Comparison of ENCODE assay signal across 16 cellular contexts in the genomic region with DNA sequence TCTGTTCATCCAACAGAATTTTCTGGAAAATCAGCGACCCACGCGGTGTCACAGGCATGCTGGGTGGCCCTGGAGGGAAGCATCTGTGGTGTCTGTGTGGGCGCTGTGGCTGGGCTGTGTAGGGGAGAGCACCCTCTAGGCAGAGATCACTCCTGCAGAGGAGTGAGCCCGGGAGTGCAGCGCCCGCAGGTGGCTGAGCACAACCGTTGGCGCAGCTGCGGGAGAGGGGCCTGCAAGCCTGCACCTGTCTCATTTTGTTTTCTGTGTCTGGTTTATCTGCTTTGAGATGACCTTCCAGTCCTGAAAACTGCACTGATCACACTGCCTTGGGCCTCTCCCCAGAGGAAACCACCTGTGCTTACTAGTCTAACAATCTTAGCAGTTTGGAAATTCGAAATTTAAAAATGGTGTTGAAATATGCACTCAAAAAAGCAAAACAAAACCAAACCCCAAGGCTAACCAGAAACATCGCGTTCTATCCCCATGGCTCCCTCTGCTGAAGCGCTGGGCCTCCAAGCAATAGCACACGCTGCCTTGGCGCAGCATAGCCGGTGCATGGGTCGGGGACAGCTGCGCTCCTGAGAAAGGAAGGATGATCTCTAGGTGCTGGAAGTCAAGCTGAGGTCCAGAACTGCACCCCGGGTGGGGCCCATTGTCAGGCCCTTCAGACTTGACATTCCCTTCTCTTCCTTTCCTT. TPM values are rescaled to one million over a fixed set of nuclear protein-coding genes. Genes with fewer than 3 reads are reported as not detected.
DNase-seq lines count a peak whose midpoint lies in the region; ATAC-seq, FAIRE-seq and TF ChIP-seq lines count a peak whose summit lies in the region.
"Had no signal": no experiment of that assay in that cellular context is flagged by ENCODE, and none has a peak within 500 bp of the region (broad histone marks: within the 10 kb centered on the region; RNA-seq: fewer than 3 reads in every experiment).

No MANE protein-coding gene starts in this region.

- H3K9me3 ChIP-seq in BLaER1 treated with 17β-estradiol and CSF1 and Interleukin-3, amounts not matched to agents 10 nM and 100 nM (replicated peaks in 1 of 11) = peaks cover 0 to 12% (median 0%) of the 10 kb centered on the region in 11 experiments; a peak in 4 of 22 replicates
- no peaks in the 10 kb centered on the region for H3K9me3 ChIP-seq in small intestine (ENCODE audit: control insufficient read depth, low read depth)
- H3K9me3 ChIP-seq: SJCRH30 had no signal

- H3K27ac ChIP-seq in BLaER1 treated with 17β-estradiol and CSF1 and Interleukin-3, amounts not matched to agents 10 nM and 100 nM = peak overlapping the region in 3 of 11 experiments; percentile 28 to 70 (median 48); a peak in 5 of 22 replicates
- no peak overlapping the region for H3K27ac ChIP-seq in small intestine (ENCODE audit: low read depth in 1 of 2, low read length in 1 of 2)
- H3K27ac ChIP-seq: SJCRH30 had no signal

- H3K36me3 Mint-ChIP-seq in activated naive CD8-positive, alpha-beta T cell treated with anti-CD3 and anti-CD28 coated beads for 36 hours = no peaks in the 10 kb centered on the region
- H3K36me3 Mint-ChIP-seq: CD4-positive, CD25-positive, alpha-beta regulatory T cell; WTC11 had no signal

- ATAC-seq in left cardiac atrium = no peak
- ATAC-seq: HCT116, WTC11 had no signal

- peaks cover 7% of the 10 kb centered on the region for H3K4me1 Mint-ChIP-seq in activated naive CD8-positive, alpha-beta T cell treated with anti-CD3 and anti-CD28 coated beads for 36 hours
- H3K4me1 Mint-ChIP-seq: CD4-positive, CD25-positive, alpha-beta regulatory T cell had no signal

- H3K4me3 ChIP-seq in BLaER1 treated with 17β-estradiol and CSF1 and Interleukin-3, amounts not matched to agents 10 nM and 100 nM = no peak overlapping the region
- H3K4me3 ChIP-seq in GM06990 (replicated peaks; ENCODE audit: low read depth, low read length) (no peak overlapping the region), small intestine (ENCODE audit: low read depth in 1 of 2, low read length in 2 of 2) (no peak overlapping the region)
- H3K4me3 ChIP-seq: SJCRH30 had no signal

- DNase-seq in GM06990 (ENCODE audit: extremely low read depth, insufficient read length) (peak; percentile 22), NCI-H2196 (lab: John Stamatoyannopoulos, UW; ENCODE audit: unreplicated experiment) (peak; percentile 66), left cardiac atrium (no peak), GM03348 (ENCODE audit: low spot score) (no peak), small intestine (no peak), nucleus accumbens (lab: John Stamatoyannopoulos, UW) (no peak)
- peak; percentile 22 for DNase-seq in activated naive CD8-positive, alpha-beta T cell treated with anti-CD3 and anti-CD28 coated beads for 36 hours
- DNase-seq: CD4-positive, CD25-positive, alpha-beta regulatory T cell; NCI-H446 treated with DMSO at 0.1 percent for 48 hours; SJCRH30 had no signal

- H3K27me3 Mint-ChIP-seq in activated naive CD8-positive, alpha-beta T cell treated with anti-CD3 and anti-CD28 coated beads for 36 hours = peaks cover 15% of the 10 kb centered on the region

- H4K20me1 ChIP-seq in BLaER1 treated with 17β-estradiol and CSF1 and Interleukin-3, amounts not matched to agents 10 nM and 100 nM = no peaks in the 10 kb centered on the region

- WGBS in small intestine, 3 donors = 33 to 68% (median 44%) methylated on average over 20 of the region's 20 CpGs

- H3K36me3 ChIP-seq in BLaER1 treated with 17β-estradiol and CSF1 and Interleukin-3, amounts not matched to agents 10 nM and 100 nM = no peaks in the 10 kb centered on the region
- H3K36me3 ChIP-seq in GM06990 (ENCODE audit: control insufficient read depth, insufficient read depth, low read length) = no peaks in the 10 kb centered on the region
- peaks cover 0 to 2% of the 10 kb centered on the region in 2 donors for H3K36me3 ChIP-seq in small intestine (ENCODE audit: control insufficient read depth in 2 of 2, insufficient read depth in 2 of 2, low read length in 2 of 2)
- H3K36me3 ChIP-seq: SJCRH30 had no signal

- intact Hi-C loops in left cardiac atrium (cut with DNase I) = no loop called here

- H3K4me2 ChIP-seq in BLaER1 treated with 17β-estradiol and CSF1 and Interleukin-3, amounts not matched to agents 10 nM and 100 nM = peak overlapping the region in 10 of 11 experiments; percentile 33 to 84 (median 76); a peak in 20 of 22 replicates

- TF ChIP-seq CTCF in GM06990 (IDR thresholded peaks at IDR 0.05; ENCODE audit: insufficient read depth, low read length, poor library complexity, severe bottlenecking) = no peak

- H3K4me3 Mint-ChIP-seq in activated naive CD8-positive, alpha-beta T cell treated with anti-CD3 and anti-CD28 coated beads for 36 hours = no peak overlapping the region
- H3K4me3 Mint-ChIP-seq: CD4-positive, CD25-positive, alpha-beta regulatory T cell; WTC11 had no signal

- no peaks in the 10 kb centered on the region for H3K9me3 Mint-ChIP-seq in activated naive CD8-positive, alpha-beta T cell treated with anti-CD3 and anti-CD28 coated beads for 36 hours
- H3K9me3 Mint-ChIP-seq: WTC11 had no signal

- peak overlapping the region in 3 of 11 experiments; percentile 2 to 45 (median 10); a peak in 3 of 22 replicates for H3K9ac ChIP-seq in BLaER1 treated with 17β-estradiol and CSF1 and Interleukin-3, amounts not matched to agents 10 nM and 100 nM

- no peak overlapping the region for H3K27ac Mint-ChIP-seq in activated naive CD8-positive, alpha-beta T cell treated with anti-CD3 and anti-CD28 coated beads for 36 hours
- H3K27ac Mint-ChIP-seq: WTC11 had no signal

- peaks cover 10 to 56% (median 37%) of the 10 kb centered on the region in 10 experiments; a peak in 19 of 20 replicates for H3K4me1 ChIP-seq in BLaER1 treated with 17β-estradiol and CSF1 and Interleukin-3, amounts not matched to agents 10 nM and 100 nM
- peaks cover 5 to 16% of the 10 kb centered on the region in 2 donors for H3K4me1 ChIP-seq in small intestine (ENCODE audit: control insufficient read depth in 2 of 2, insufficient read depth in 1 of 2, low read depth in 1 of 2, low read length in 1 of 2)
- H3K4me1 ChIP-seq: SJCRH30 had no signal

- peaks cover 14 to 24% (median 21%) of the 10 kb centered on the region in 11 experiments for H3K27me3 ChIP-seq in BLaER1 treated with 17β-estradiol and CSF1 and Interleukin-3, amounts not matched to agents 10 nM and 100 nM
- H3K27me3 ChIP-seq in GM06990 (replicated peaks; ENCODE audit: control insufficient read depth, insufficient read depth, low read length) (no peaks in the 10 kb centered on the region; the same call in 1 of the 2 replicates), small intestine (ENCODE audit: control insufficient read depth in 2 of 2, insufficient read depth in 2 of 2, low read length in 2 of 2) (no peaks in the 10 kb centered on the region)

- FAIRE-seq in small intestine (lab: Jason Lieb, UNC) = no peak
- FAIRE-seq: colon had no signal

RNA-seq across cellular contexts. Expression of gene FAM3B, which starts 4.8 kb away (rescaled TPM):
- not detected for total RNA-seq in activated naive CD8-positive, alpha-beta T cell treated with anti-CD3 and anti-CD28 coated beads for 36 hours
- under 1 TPM in 1 of 2 donors, not detected in 1; 0.63 TPM for total RNA-seq in left cardiac atrium
- polyA plus RNA-seq in small intestine = 100 to 1,000 TPM; 128 to 379 (median 329) TPM
- total RNA-seq: CD4-positive, CD25-positive, alpha-beta regulatory T cell; fibroblast of lung; pulmonary artery endothelial cell; SJCRH30 had no signal
- polyA plus RNA-seq: CD4-positive, CD25-positive, alpha-beta regulatory T cell; fibroblast of lung had no signal

RNA-seq across cellular contexts. Expression of gene MX2, which starts 40.5 kb away (rescaled TPM):
- total RNA-seq in activated naive CD8-positive, alpha-beta T cell treated with anti-CD3 and anti-CD28 coated beads for 36 hours = 10 to 100 TPM; 30.2 to 31.3 TPM
- 10 to 100 TPM in 1 of 2 donors, 1 to 10 TPM in 1; 7.7 to 14.7 TPM for total RNA-seq in left cardiac atrium
- 1 to 10 TPM; 4.0 to 9.1 (median 5.9) TPM for polyA plus RNA-seq in small intestine
- total RNA-seq: SJCRH30 had no signal

Comparison
In these comparisons a context has a peak if more than half of its experiments do, and no peak if none do; other contexts are left out.
1. DNase-seq: peak in GM06990 (single experiment), NCI-H2196 (single experiment) and activated naive CD8-positive, alpha-beta T cell treated with anti-CD3 and anti-CD28 coated beads for 36 hours (single experiment); none in left cardiac atrium (single experiment), GM03348 (single experiment), small intestine (single experiment) and nucleus accumbens (0 of 56).